ENCODE assay signal across 29 cellular contexts in genomic region chr1:89383185-89383584, GRCh38. TPM values are rescaled to one million over a fixed set of nuclear protein-coding genes. Genes with fewer than 3 reads are reported as not detected.
"Had no signal": no experiment of that assay in that cellular context is flagged by ENCODE, and none has a peak within 500 bp of the region (broad histone marks: within the 10 kb centered on the region; RNA-seq: fewer than 3 reads in every experiment).

No MANE protein-coding gene starts in this region.

- ATAC-seq: PC-3 had no signal

- H3K27me3 ChIP-seq: MG63, Peyer's patch, SJSA1 had no signal

- DNase-seq: Kasumi-1, KG1, MG63, NCI-H1048, NCI-H1092 treated with DMSO at 0.1 percent for 48 hours, NCI-H1105 treated with DMSO at 0.1 percent for 48 hours, NCI-H1436, NCI-H146, NCI-H1694, NCI-H187, NCI-H1930, NCI-H2029 treated with DMSO at 0.1 percent for 48 hours, NCI-H2081 treated with DMSO at 0.1 percent for 48 hours, NCI-H2107, NCI-H2171, NCI-H226, NCI-H446 treated with DMSO at 0.1 percent for 48 hours, NCI-H510A, NCI-H526, NCI-H774, PC-3, Peyer's patch, Right ventricle myocardium superior, RPMI8226, SHP77 treated with DMSO at 0.1 percent for 48 hours, SK-N-SH, SW 1271 had no signal

- H3K27ac ChIP-seq: Peyer's patch, SJSA1 had no signal

- H3K4me3 ChIP-seq: MG63, Peyer's patch, SJSA1 had no signal

- H3K36me3 ChIP-seq: MG63, Peyer's patch, SJSA1 had no signal

- H3K9me3 ChIP-seq: MG63, Peyer's patch, SJSA1, SK-N-SH had no signal

- H3K4me1 ChIP-seq: Peyer's patch, SJSA1 had no signal

RNA-seq across cellular contexts. Expression of gene GBP6, which starts 19.3 kb away (rescaled TPM):
- total RNA-seq: OCI-LY7, Peyer's patch, SJSA1 had no signal
